Comparison of ENCODE assay signal across 21 cellular contexts in the genomic region with DNA sequence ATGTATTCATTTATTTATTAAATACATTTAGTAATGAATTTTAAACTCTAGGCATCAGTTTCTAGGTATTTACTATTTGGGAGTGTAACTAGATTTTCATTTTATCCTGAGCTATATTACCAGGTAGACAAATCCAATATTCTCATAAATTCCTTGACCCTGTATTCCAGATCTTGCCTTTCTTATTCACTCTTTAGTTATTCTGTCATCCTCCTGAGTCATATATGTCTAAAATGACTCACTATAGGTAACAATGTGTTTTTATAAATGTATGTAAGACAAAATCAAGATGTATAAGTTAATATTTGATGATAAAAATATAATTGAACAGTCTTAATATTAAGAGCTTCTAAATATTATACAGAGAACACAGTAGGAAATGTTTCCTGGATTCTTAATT.
DNase-seq lines count a peak whose midpoint lies in the region; ATAC-seq, FAIRE-seq and TF ChIP-seq lines count a peak whose summit lies in the region.
"Had no signal": no experiment of that assay in that cellular context is flagged by ENCODE, and none has a peak within 500 bp of the region (broad histone marks: within the 10 kb centered on the region; RNA-seq: fewer than 3 reads in every experiment).

No MANE protein-coding gene starts in this region.

- TF ChIP-seq CTCF in bronchial epithelial cell (IDR thresholded peaks at IDR 0.05; ENCODE audit: insufficient read depth, low read length, severe bottlenecking) (no peak), foreskin keratinocyte (conservative IDR thresholded peaks at IDR 0.05) (no peak)

- H3K27ac ChIP-seq in foreskin keratinocyte, result no peak overlapping the region
- H3K27ac ChIP-seq: 22Rv1, BLaER1, C4-2B, GM23248 had no signal

- peak; percentile 80 for DNase-seq in bronchial epithelial cell (ENCODE audit: low read depth)
- peak; percentile 20 to 53 for DNase-seq in foreskin keratinocyte
- no peak for DNase-seq in UCSD-AML1 (lab: John Stamatoyannopoulos, UW; ENCODE audit: unreplicated experiment)
- DNase-seq in stimulated activated naive CD4-positive, alpha-beta T cell treated with Interleukin-2 at 50 U/mL for 16 hours (lab: John Stamatoyannopoulos, UW), result no peak
- DNase-seq: Caco-2; CD4-positive, CD25-positive, alpha-beta regulatory T cell; CD8-positive, alpha-beta T cell; DMS153; DND-41; GDM1; GM23248; H7; HCEC 1CT had no signal

- no peaks in the 10 kb centered on the region for H3K36me3 ChIP-seq in bronchial epithelial cell (ENCODE audit: control insufficient read depth, insufficient read depth, low read length)
- H3K36me3 ChIP-seq: BLaER1 had no signal

- H3K4me1 ChIP-seq in foreskin keratinocyte, result peaks cover 4% of the 10 kb centered on the region
- H3K4me1 ChIP-seq: BLaER1, Caco-2 had no signal

- H3K4me3 ChIP-seq in bronchial epithelial cell (ENCODE audit: low read depth, low read length), result no peak overlapping the region
- H3K4me3 ChIP-seq: BLaER1, GM12878, GM23248 had no signal

- peak; percentile 94 for ATAC-seq in foreskin keratinocyte
- ATAC-seq in HG03095 (IDR thresholded peaks at IDR 0.05; ENCODE audit: unreplicated experiment), result no peak
- ATAC-seq: CD8-positive, alpha-beta T cell; GM12878 had no signal

- FAIRE-seq in G401.6 (lab: Jason Lieb, UNC) (peak; percentile 3), bronchial epithelial cell (lab: Jason Lieb, UNC) (no peak)
- FAIRE-seq: GM12878, GM19239, H1 had no signal

- H3K27me3 ChIP-seq in bronchial epithelial cell (ENCODE audit: control insufficient read depth, insufficient read depth, low read length) (no peaks in the 10 kb centered on the region), foreskin keratinocyte (no peaks in the 10 kb centered on the region)
- H3K27me3 ChIP-seq: BLaER1 had no signal

Comparison
In these comparisons a context has a peak if more than half of its experiments do, and no peak if none do; other contexts are left out.
1. DNase-seq: peak in bronchial epithelial cell (single experiment) and foreskin keratinocyte (2 of 2); none in UCSD-AML1 (single experiment) and stimulated activated naive CD4-positive, alpha-beta T cell treated with Interleukin-2 at 50 U/mL for 16 hours (single experiment).